ENCODE assay signal across 15 cellular contexts in genomic region chr16:57652695-57653471, GRCh38.
A peak's percentile ranks its signal among the peaks of the same experiment; 100 is the strongest.
DNase-seq lines count a peak whose midpoint lies in the region; ATAC-seq and TF ChIP-seq lines count a peak whose summit lies in the region.
"Had no signal": no experiment of that assay in that cellular context is flagged by ENCODE, and none has a peak within 500 bp of the region (broad histone marks: within the 10 kb centered on the region; RNA-seq: fewer than 3 reads in every experiment).

No MANE protein-coding gene starts in this region.

- H3K4me1 ChIP-seq in BLaER1 (peaks cover 67% of the 10 kb centered on the region), Loucy (ENCODE audit: insufficient read depth, low read length, poor library complexity, severe bottlenecking) (peaks cover 18% of the 10 kb centered on the region)
- H3K4me1 ChIP-seq: BE2C had no signal

- peaks cover 3% of the 10 kb centered on the region; the same call in 1 of the 2 replicates for H3K36me3 ChIP-seq in BLaER1
- no peaks in the 10 kb centered on the region for H3K36me3 ChIP-seq in Loucy (ENCODE audit: insufficient read depth, low read length)
- H3K36me3 ChIP-seq: BE2C had no signal

- H3K27ac Mint-ChIP-seq in effector memory CD8-positive, alpha-beta T cell: peak overlapping the region; percentile 86 to 94
- peak overlapping the region in 2 of 3 experiments; percentile 3 to 72 for H3K27ac Mint-ChIP-seq in nephron

- no peaks in the 10 kb centered on the region for H3F3A ChIP-seq in Loucy (ENCODE audit: low read depth)

- H3K4me3 Mint-ChIP-seq in effector memory CD8-positive, alpha-beta T cell: peak overlapping the region in 1 of 2 donors; percentile 33
- H3K4me3 Mint-ChIP-seq in nephron: no peak overlapping the region

- TF ChIP-seq CTCF in Loucy (conservative IDR thresholded peaks at IDR 0.05; ENCODE audit: low read length): no peak
- TF ChIP-seq CTCF in nephron (IDR thresholded peaks at IDR 0.05; ENCODE audit: unreplicated experiment in 3 of 3): no peak

- H2AFZ ChIP-seq in Loucy (ENCODE audit: low read length): no peak overlapping the region

- H4K20me1 ChIP-seq in BLaER1 (no peaks in the 10 kb centered on the region), Loucy (ENCODE audit: insufficient read depth, low read length, poor library complexity, severe bottlenecking) (no peaks in the 10 kb centered on the region)

- no peaks in the 10 kb centered on the region for H3K9me3 Mint-ChIP-seq in effector memory CD8-positive, alpha-beta T cell
- H3K9me3 Mint-ChIP-seq in nephron: no peaks in the 10 kb centered on the region

- H3K79me2 ChIP-seq in Loucy (ENCODE audit: insufficient read depth, low read length): no peaks in the 10 kb centered on the region

- no peak for DNase-seq in effector memory CD8-positive, alpha-beta T cell
- DNase-seq in DMS 273 (lab: John Stamatoyannopoulos, UW; ENCODE audit: unreplicated experiment) (no peak), NCI-H187 treated with DMSO at 0.1 percent for 48 hours (lab: John Stamatoyannopoulos, UW) (no peak), iPS-NIHi11 (ENCODE audit: low spot score) (no peak)
- DNase-seq: BE2C, DMS79, MV-4-11, NCI-H187, NCI-H226, NCI-H82, RPMI8226, SIG-M5 had no signal

- H3K4me2 ChIP-seq in BLaER1: peak overlapping the region; percentile 77
- no peak overlapping the region for H3K4me2 ChIP-seq in Loucy (ENCODE audit: low read depth, low read length, poor library complexity, severe bottlenecking)

- H3K27me3 ChIP-seq in BLaER1 (no peaks in the 10 kb centered on the region), Loucy (ENCODE audit: insufficient read depth, low read length, poor library complexity, severe bottlenecking) (no peaks in the 10 kb centered on the region)
- H3K27me3 ChIP-seq: BE2C had no signal

- ATAC-seq in effector memory CD8-positive, alpha-beta T cell (replicated peaks): no peak

- no peaks in the 10 kb centered on the region for H3K27me3 Mint-ChIP-seq in effector memory CD8-positive, alpha-beta T cell
- peaks cover 6% of the 10 kb centered on the region for H3K27me3 Mint-ChIP-seq in nephron (ENCODE audit: low read depth)

- no peaks in the 10 kb centered on the region for H3K9me3 ChIP-seq in BLaER1
- no peaks in the 10 kb centered on the region for H3K9me3 ChIP-seq in Loucy (ENCODE audit: insufficient read depth, low read depth, low read length)
- H3K9me3 ChIP-seq: BE2C had no signal

- H3K9ac ChIP-seq in BLaER1: peak overlapping the region; percentile 69
- H3K9ac ChIP-seq in Loucy (ENCODE audit: low read depth, low read length, poor library complexity, severe bottlenecking): peak overlapping the region; percentile 1

- peaks cover 69% of the 10 kb centered on the region for H3K36me3 Mint-ChIP-seq in effector memory CD8-positive, alpha-beta T cell (ENCODE audit: insufficient read depth)
- H3K36me3 Mint-ChIP-seq in nephron (ENCODE audit: low read depth): no peaks in the 10 kb centered on the region

- H3K4me1 Mint-ChIP-seq in effector memory CD8-positive, alpha-beta T cell (ENCODE audit: low read depth in 2 of 2): peaks cover 43 to 64% of the 10 kb centered on the region in 2 donors
- no peaks in the 10 kb centered on the region for H3K4me1 Mint-ChIP-seq in nephron

- H3K27ac ChIP-seq in BLaER1: peak overlapping the region; percentile 83

- no peaks in the 10 kb centered on the region for H3K9me2 ChIP-seq in Loucy (replicated peaks; ENCODE audit: low read depth, low read length)

- H3K4me3 ChIP-seq in BLaER1 (no peak overlapping the region), Loucy (ENCODE audit: low read length, poor library complexity, severe bottlenecking) (no peak overlapping the region)
